In the genomic region with DNA sequence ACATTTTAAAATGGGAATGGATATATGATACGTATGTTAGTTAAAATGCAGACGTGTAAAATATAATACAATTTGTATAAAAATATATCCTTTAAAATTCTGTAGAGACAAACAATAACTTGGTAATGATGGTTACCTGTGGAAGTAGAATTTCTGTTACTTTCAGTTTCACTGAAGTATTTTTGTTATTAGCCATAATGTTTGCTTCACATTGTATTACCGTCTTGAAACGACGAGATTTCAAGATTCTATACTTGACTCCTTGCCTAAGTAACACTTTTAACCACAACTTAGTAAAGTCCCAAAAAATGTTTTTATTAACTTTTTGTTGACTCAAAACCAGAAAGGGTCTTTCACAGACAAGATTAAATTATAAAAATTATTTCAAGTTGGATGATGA, we compare ENCODE assay signal across 10 cellular contexts.
"Had no signal": no experiment of that assay in that cellular context is flagged by ENCODE, and none has a peak within 500 bp of the region (broad histone marks: within the 10 kb centered on the region; RNA-seq: fewer than 3 reads in every experiment).

No MANE protein-coding gene starts in this region.

- H3K4me2 ChIP-seq: KMS-11 had no signal

- DNase-seq: GM23248, GOT3, H7, HCEC 1CT, Karpas-422, KBM-7 had no signal

- H3K4me1 Mint-ChIP-seq: IgD-negative memory B cell had no signal

- H3K4me3 ChIP-seq: GM23248 had no signal

- H3K9ac ChIP-seq: GM23248, KMS-11 had no signal

- H2AFZ ChIP-seq: GM23248 had no signal

- H3K36me3 Mint-ChIP-seq: IgD-negative memory B cell had no signal

- ATAC-seq: HepG2 had no signal

- H3K27ac ChIP-seq: GM23248, HL-60, KMS-11 had no signal

- H3K27me3 Mint-ChIP-seq: IgD-negative memory B cell had no signal

- H3K27ac Mint-ChIP-seq: IgD-negative memory B cell had no signal
